In genomic region chr2:105369777-105370690, GRCh38 we compare ENCODE assay signal across 8 cellular contexts. TPM values are rescaled to one million over a fixed set of nuclear protein-coding genes. Genes with fewer than 3 reads are reported as not detected.
A peak's percentile ranks its signal among the peaks of the same experiment; 100 is the strongest.
DNase-seq lines count a peak whose midpoint lies in the region; ATAC-seq and TF ChIP-seq lines count a peak whose summit lies in the region.

No MANE protein-coding gene starts in this region.

- H3K27ac Mint-ChIP-seq in Calu3 (ENCODE audit: unreplicated experiment): peak overlapping the region; percentile 48

- H3K4me3 Mint-ChIP-seq in Calu3 (ENCODE audit: low read depth, unreplicated experiment): no peak overlapping the region

- DNase-seq in Calu3 (peak; percentile 84), OCI-LY7 (ENCODE audit: low spot score) (peak; percentile 58), fibroblast of gingiva (ENCODE audit: low read depth) (peak; percentile 86)
- peak; percentile 89 to 93 for DNase-seq in activated T-cell treated with anti-CD3 and anti-CD28 coated beads, Interleukin-2, amount 50 U/mL, for 48 hours
- DNase-seq in stimulated activated naive CD8-positive, alpha-beta T cell treated with anti-CD3 and anti-CD28 coated beads, Interleukin-15, Interleukin-2, amounts not matched to agents 100 U/mL and 50 U/mL, for 24 hours: peak; percentile 88

- no peaks in the 10 kb centered on the region for H3K27me3 ChIP-seq in neural cell (ENCODE audit: insufficient read depth, low read depth, low read length)

- no peaks in the 10 kb centered on the region for H3K27me3 Mint-ChIP-seq in Calu3 (ENCODE audit: unreplicated experiment)

- CTCF ChIA-PET in Calu3 (lab: Charles Lee) (interaction anchor here (0.8 to 1.0 kb wide), 2 partner anchors 148 to 151 kb away, joined by 3 read pairs; no protein-coding TSS in a partner anchor), OCI-LY7 (lab: Charles Lee; ENCODE audit: unreplicated experiment) (no interaction called here)

- H3K9me2 ChIP-seq in OCI-LY7 (ENCODE audit: insufficient read depth, low read length): no peaks in the 10 kb centered on the region
- no peaks in the 10 kb centered on the region for H3K9me2 ChIP-seq in neural cell (ENCODE audit: insufficient read depth, low read length)

- POLR2A ChIA-PET in OCI-LY7 (lab: Charles Lee): no interaction called here

- no peaks in the 10 kb centered on the region for H3K36me3 ChIP-seq in OCI-LY7 (ENCODE audit: insufficient read depth, low read length)
- H3K36me3 ChIP-seq in neural cell (ENCODE audit: insufficient read depth, low read length): no peaks in the 10 kb centered on the region

- H3K4me3 ChIP-seq in OCI-LY7 (ENCODE audit: low read depth, low read length, poor library complexity, severe bottlenecking) (no peak overlapping the region), neural cell (ENCODE audit: low read length) (no peak overlapping the region)

- peak; percentile 88 for TF ChIP-seq RAD21 in neural cell (conservative IDR thresholded peaks at IDR 0.05)

- H3K36me3 Mint-ChIP-seq in Calu3 (ENCODE audit: insufficient read depth, unreplicated experiment): peaks cover 79% of the 10 kb centered on the region

- BruUV-seq in Calu3 (replicated peaks; lab: Mats Ljungman, UMichigan): no TSS peak
- BruUV-seq in OCI-LY7 (replicated peaks; lab: Mats Ljungman, UMichigan): no TSS peak

- H2AFZ ChIP-seq in OCI-LY7 (ENCODE audit: low read length) (no peak overlapping the region), neural cell (ENCODE audit: low read depth, low read length) (no peak overlapping the region)

- peaks cover 26% of the 10 kb centered on the region for H3K4me1 Mint-ChIP-seq in Calu3 (ENCODE audit: low read depth, unreplicated experiment)

- H3K9me3 ChIP-seq in OCI-LY7 (ENCODE audit: low read length) (no peaks in the 10 kb centered on the region), neural cell (ENCODE audit: low read length) (no peaks in the 10 kb centered on the region)

- H3K4me2 ChIP-seq in OCI-LY7 (ENCODE audit: low read length): no peak overlapping the region
- H3K4me2 ChIP-seq in neural cell (ENCODE audit: low read length): no peak overlapping the region

- intact Hi-C loops in Calu3 (cut with micrococcal nuclease; ENCODE audit: unreplicated experiment) (loop anchor here (1.0 kb wide), 1 partner anchor 151 kb away; no protein-coding TSS in a partner anchor), OCI-LY7 (cut with micrococcal nuclease; ENCODE audit: unreplicated experiment) (loop anchor here (1.0 kb wide), 1 partner anchor 151 kb away; no protein-coding TSS in a partner anchor)

- no peak overlapping the region for H3K9ac ChIP-seq in neural cell (ENCODE audit: low read length)

- no peaks in the 10 kb centered on the region for H3K4me1 ChIP-seq in OCI-LY7 (ENCODE audit: insufficient read depth, low read length, poor library complexity, severe bottlenecking)

- ATAC-seq in GM21360 (IDR thresholded peaks at IDR 0.05; ENCODE audit: unreplicated experiment): peak; percentile 91
- ATAC-seq in HG03575 (IDR thresholded peaks at IDR 0.05; ENCODE audit: extremely low read depth, insufficient number of reproducible peaks, low FRiP score, unreplicated experiment): peak; percentile 80
- ATAC-seq in stimulated activated naive CD8-positive, alpha-beta T cell treated with anti-CD3 and anti-CD28 coated beads, Interleukin-15, Interleukin-2, amounts not matched to agents 100 U/mL and 50 U/mL, for 24 hours: peak; percentile 97

- no peak overlapping the region for H3K27ac ChIP-seq in OCI-LY7 (ENCODE audit: low read depth, low read length, poor library complexity, severe bottlenecking)
- no peak overlapping the region for H3K27ac ChIP-seq in neural cell (ENCODE audit: low read length)

- TF ChIP-seq CTCF in Calu3 (IDR thresholded peaks at IDR 0.05; ENCODE audit: unreplicated experiment): peak; percentile 70
- peak; percentile 70 for TF ChIP-seq CTCF in OCI-LY7 (conservative IDR thresholded peaks at IDR 0.05; ENCODE audit: low read length)
- TF ChIP-seq CTCF in neural cell (IDR thresholded peaks at IDR 0.05; ENCODE audit: poor library complexity, severe bottlenecking): peak; percentile 91

- H3K9me3 Mint-ChIP-seq in Calu3 (ENCODE audit: low read depth, unreplicated experiment): no peaks in the 10 kb centered on the region

- H3K79me2 ChIP-seq in OCI-LY7 (ENCODE audit: insufficient read depth, low read depth, low read length) (no peaks in the 10 kb centered on the region), neural cell (replicated peaks; ENCODE audit: insufficient read depth, low read length) (no peaks in the 10 kb centered on the region)

- TF ChIP-seq EP300 in neural cell (conservative IDR thresholded peaks at IDR 0.05; ENCODE audit: poor library complexity, severe bottlenecking): no peak

- H3F3A ChIP-seq in neural cell (ENCODE audit: insufficient read depth, low read length, poor library complexity, severe bottlenecking): no peaks in the 10 kb centered on the region

- H4K20me1 ChIP-seq in OCI-LY7 (ENCODE audit: insufficient read depth, low read length) (no peaks in the 10 kb centered on the region), neural cell (ENCODE audit: insufficient read depth) (no peaks in the 10 kb centered on the region)

TF ChIP-seq in neural cell, 6 proteins besides CTCF, POLR2A, EP300 and RAD21:
- TF ChIP-seq POLR2AphosphoS5 (IDR thresholded peaks at IDR 0.05): no peak
- peak; percentile 91 for TF ChIP-seq SMC3 (conservative IDR thresholded peaks at IDR 0.05; ENCODE audit: poor library complexity)
- TF ChIP-seq REST (IDR thresholded peaks at IDR 0.05; ENCODE audit: borderline replicate concordance): no peak
- TF ChIP-seq MXI1 (conservative IDR thresholded peaks at IDR 0.05; ENCODE audit: poor library complexity, severe bottlenecking): no peak

RNA-seq across cellular contexts. Expression of gene FHL2, which starts 28.8 kb away (rescaled TPM):
- total RNA-seq in Calu3 (2022): 51.9 and 67.4 TPM in 2 replicates
- not detected in 2 replicates for total RNA-seq in OCI-LY7 (2014; rRNA removed; shearing (Covaris generic))
- total RNA-seq in OCI-LY7 (2022): 0.26 TPM in 1 of 2 replicates, not detected in the other
- 1.0 and 3.5 TPM in 2 replicates for polyA plus RNA-seq in neural cell
- 1.5 and 2.3 TPM in 2 replicates for polyA minus RNA-seq in neural cell

RNA-seq across cellular contexts. Expression of gene C2orf49, which starts 32.7 kb away (rescaled TPM):
- total RNA-seq in Calu3 (2022) (18.1 and 19.0 TPM in 2 replicates), OCI-LY7 (2022) (17.0 and 18.3 TPM in 2 replicates)
- total RNA-seq in OCI-LY7 (2014; rRNA removed; shearing (Covaris generic)): 11.8 and 13.1 TPM in 2 replicates
- 35.6 TPM in 2 replicates for polyA plus RNA-seq in neural cell
- polyA minus RNA-seq in neural cell: 32.9 and 45.0 TPM in 2 replicates

RNA-seq across cellular contexts. Expression of gene TGFBRAP1, which starts 40.5 kb away (rescaled TPM):
- total RNA-seq in Calu3 (2022) (24.3 and 24.5 TPM in 2 replicates), OCI-LY7 (2022) (20.5 and 22.2 TPM in 2 replicates)
- total RNA-seq in OCI-LY7 (2014; rRNA removed; shearing (Covaris generic)): 17.6 and 24.6 TPM in 2 replicates
- 13.9 and 15.2 TPM in 2 replicates for polyA plus RNA-seq in neural cell
- polyA minus RNA-seq in neural cell: 29.2 and 32.6 TPM in 2 replicates

Comparison
In these comparisons a context has a peak if more than half of its experiments do, and no peak if none do; other contexts are left out.
1. RNA of gene FHL2, which starts 28.8 kb away (total RNA-seq): 51.9 to 67.4 TPM in Calu3; 0.26 TPM in OCI-LY7; every median in the first group is over 10 times any median in the second.
2. Peak in every context shown above with its lines, with median percentiles within 50 percentile points of each other: DNase-seq, CTCF ChIP-seq and ATAC-seq.